22 cellular contexts compared by ENCODE assay signal in genomic region chr18:31161757-31162418, GRCh38. TPM values are rescaled to one million over a fixed set of nuclear protein-coding genes. Genes with fewer than 3 reads are reported as not detected.
DNase-seq lines count a peak whose midpoint lies in the region; ATAC-seq lines count a peak whose summit lies in the region.
"Had no signal": no experiment of that assay in that cellular context is flagged by ENCODE, and none has a peak within 500 bp of the region (broad histone marks: within the 10 kb centered on the region; RNA-seq: fewer than 3 reads in every experiment).

No MANE protein-coding gene starts in this region.

- no peak for ATAC-seq in stimulated activated naive CD8-positive, alpha-beta T cell treated with anti-CD3 and anti-CD28 coated beads, Interleukin-15, Interleukin-2, amounts not matched to agents 100 U/mL and 50 U/mL, for 24 hours
- no peak for ATAC-seq in naive thymus-derived CD4-positive, alpha-beta T cell
- ATAC-seq in GM21786 (IDR thresholded peaks at IDR 0.05; ENCODE audit: unreplicated experiment): no peak
- ATAC-seq in GM18907 (IDR thresholded peaks at IDR 0.05; ENCODE audit: unreplicated experiment): no peak

- peak overlapping the region; percentile 24 for H3K27ac ChIP-seq in angular gyrus (ENCODE audit: low read depth, low read length)
- peak overlapping the region; percentile 70 for H3K27ac ChIP-seq in naive thymus-derived CD4-positive, alpha-beta T cell (ENCODE audit: low read depth, low read length)
- H3K27ac ChIP-seq: SJCRH30, thoracic aorta had no signal

- H3K36me3 Mint-ChIP-seq in stimulated activated naive CD8-positive, alpha-beta T cell treated with anti-CD3 and anti-CD28 coated beads, Interleukin-15, Interleukin-2, amounts not matched to agents 100 ng/mL and 50 ng/mL, for 24 hours (ENCODE audit: low read depth): no peaks in the 10 kb centered on the region
- peaks cover 0 to 6% (median 4%) of the 10 kb centered on the region in 5 donors for H3K36me3 Mint-ChIP-seq in naive thymus-derived CD4-positive, alpha-beta T cell
- H3K36me3 Mint-ChIP-seq in activated CD4-positive, alpha-beta memory T cell treated with anti-CD3 and anti-CD28 coated beads, Interleukin-2, amount 10 ng/mL, durations not matched to agents 7 days and 5 days (ENCODE audit: low read depth): no peaks in the 10 kb centered on the region

- H3K4me1 Mint-ChIP-seq in stimulated activated naive CD8-positive, alpha-beta T cell treated with anti-CD3 and anti-CD28 coated beads, Interleukin-15, Interleukin-2, amounts not matched to agents 100 ng/mL and 50 ng/mL, for 24 hours (ENCODE audit: low read depth): peaks cover 7% of the 10 kb centered on the region
- H3K4me1 Mint-ChIP-seq in naive thymus-derived CD4-positive, alpha-beta T cell: peaks cover 0 to 24% (median 9%) of the 10 kb centered on the region in 7 donors
- H3K4me1 Mint-ChIP-seq in activated CD4-positive, alpha-beta memory T cell treated with anti-CD3 and anti-CD28 coated beads, Interleukin-2, amount 10 ng/mL, durations not matched to agents 7 days and 5 days: no peaks in the 10 kb centered on the region

- peak overlapping the region; percentile 38 for H3K27ac Mint-ChIP-seq in stimulated activated naive CD8-positive, alpha-beta T cell treated with anti-CD3 and anti-CD28 coated beads, Interleukin-15, Interleukin-2, amounts not matched to agents 100 ng/mL and 50 ng/mL, for 24 hours
- H3K27ac Mint-ChIP-seq in naive thymus-derived CD4-positive, alpha-beta T cell: peak overlapping the region in 8 of 9 donors; percentile 43 to 94 (median 88)
- no peak overlapping the region for H3K27ac Mint-ChIP-seq in activated CD4-positive, alpha-beta memory T cell treated with anti-CD3 and anti-CD28 coated beads, Interleukin-2, amount 10 ng/mL, durations not matched to agents 7 days and 5 days
- H3K27ac Mint-ChIP-seq: activated T-cell treated with anti-CD3 and anti-CD28 coated beads, Interleukin-2, amount 50 U/mL, for 24 hours; T-helper 1 cell treated with Interleukin-12 subunit alpha and Interleukin-12 subunit beta and Interleukin-4 antibody, amounts not matched to agents 30 μg/mL and 1 μg/mL, for 36 hours had no signal

- CTCF ChIA-PET in naive thymus-derived CD4-positive, alpha-beta T cell (lab: Charles Lee): no interaction called here
- CTCF ChIA-PET in activated CD4-positive, alpha-beta memory T cell treated with anti-CD3 and anti-CD28 coated beads, Interleukin-2, amount 10 ng/mL, durations not matched to agents 7 days and 5 days (lab: Charles Lee): no interaction called here

- no peaks in the 10 kb centered on the region for H3K4me1 ChIP-seq in naive thymus-derived CD4-positive, alpha-beta T cell (ENCODE audit: control insufficient read depth in 2 of 2, insufficient read depth in 2 of 2, low read length in 2 of 2)
- H3K4me1 ChIP-seq: SJCRH30 had no signal

- no peaks in the 10 kb centered on the region for H3K9me3 ChIP-seq in naive thymus-derived CD4-positive, alpha-beta T cell (ENCODE audit: control insufficient read depth in 2 of 3, low read length in 3 of 3)
- H3K9me3 ChIP-seq: heart right ventricle, SJCRH30, thoracic aorta had no signal

- DNase-seq in stimulated activated naive CD8-positive, alpha-beta T cell treated with anti-CD3 and anti-CD28 coated beads, Interleukin-15, Interleukin-2, amounts not matched to agents 100 U/mL and 50 U/mL, for 24 hours: no peak
- no peak for DNase-seq in naive thymus-derived CD4-positive, alpha-beta T cell
- no peak for DNase-seq in activated CD4-positive, alpha-beta memory T cell treated with anti-CD3 and anti-CD28 coated beads, Interleukin-2, amount 10 ng/mL, durations not matched to agents 7 days and 5 days
- DNase-seq: activated CD4-positive, alpha-beta T cell treated with anti-CD3 and anti-CD28 coated beads, Interleukin-2, amount 50 U/mL, for 4 hours; activated T-cell treated with anti-CD3 and anti-CD28 coated beads, Interleukin-2, amount 50 U/mL, for 24 hours; heart right ventricle; NCI-H187; NCI-H345; occipital lobe; retina; SJCRH30; stimulated activated CD4-positive, alpha-beta T cell treated with anti-CD3 and anti-CD28 coated beads, Interleukin-12 subunit alpha, Interleukin-12 subunit beta, amount 100 ng/mL, for 4 hours had no signal

- peak overlapping the region; percentile 28 for H3K4me3 ChIP-seq in naive thymus-derived CD4-positive, alpha-beta T cell (ENCODE audit: low read length)
- H3K4me3 ChIP-seq: heart right ventricle, SJCRH30, thoracic aorta had no signal

- no peaks in the 10 kb centered on the region for H3K27me3 ChIP-seq in naive thymus-derived CD4-positive, alpha-beta T cell (ENCODE audit: control insufficient read depth in 2 of 2, insufficient read depth in 2 of 2, low read length in 2 of 2)
- H3K27me3 ChIP-seq: heart right ventricle, SJCRH30 had no signal

- H3K4me3 Mint-ChIP-seq in stimulated activated naive CD8-positive, alpha-beta T cell treated with anti-CD3 and anti-CD28 coated beads, Interleukin-15, Interleukin-2, amounts not matched to agents 100 ng/mL and 50 ng/mL, for 24 hours: peak overlapping the region; percentile 57
- H3K4me3 Mint-ChIP-seq in naive thymus-derived CD4-positive, alpha-beta T cell: peak overlapping the region in 9 of 10 donors; percentile 50 to 88 (median 82)
- H3K4me3 Mint-ChIP-seq in activated CD4-positive, alpha-beta memory T cell treated with anti-CD3 and anti-CD28 coated beads, Interleukin-2, amount 10 ng/mL, durations not matched to agents 7 days and 5 days: no peak overlapping the region
- H3K4me3 Mint-ChIP-seq: activated T-cell treated with anti-CD3 and anti-CD28 coated beads, Interleukin-2, amount 50 U/mL, for 24 hours; T-helper 1 cell treated with Interleukin-12 subunit alpha and Interleukin-12 subunit beta and Interleukin-4 antibody, amounts not matched to agents 30 μg/mL and 1 μg/mL, for 36 hours had no signal

- no peaks in the 10 kb centered on the region for H3K36me3 ChIP-seq in naive thymus-derived CD4-positive, alpha-beta T cell (ENCODE audit: control insufficient read depth in 2 of 3, insufficient read depth in 3 of 3, low read length in 3 of 3)
- H3K36me3 ChIP-seq: heart right ventricle, SJCRH30, thoracic aorta had no signal

- no peaks in the 10 kb centered on the region for H3K27me3 Mint-ChIP-seq in stimulated activated naive CD8-positive, alpha-beta T cell treated with anti-CD3 and anti-CD28 coated beads, Interleukin-15, Interleukin-2, amounts not matched to agents 100 ng/mL and 50 ng/mL, for 24 hours
- H3K27me3 Mint-ChIP-seq in naive thymus-derived CD4-positive, alpha-beta T cell: no peaks in the 10 kb centered on the region
- H3K27me3 Mint-ChIP-seq in activated CD4-positive, alpha-beta memory T cell treated with anti-CD3 and anti-CD28 coated beads, Interleukin-2, amount 10 ng/mL, durations not matched to agents 7 days and 5 days: no peaks in the 10 kb centered on the region
- H3K27me3 Mint-ChIP-seq: activated T-cell treated with anti-CD3 and anti-CD28 coated beads, Interleukin-2, amount 50 U/mL, for 24 hours had no signal

- intact Hi-C loops in naive thymus-derived CD4-positive, alpha-beta T cell (cut with micrococcal nuclease): loop anchor here in 1 of 2 donors (2.0 to 5.0 kb wide), 3 partner anchors 113 to 930 kb away; partner anchors contain the start of genes DSG2 and RNF138

- H3K9me3 Mint-ChIP-seq in stimulated activated naive CD8-positive, alpha-beta T cell treated with anti-CD3 and anti-CD28 coated beads, Interleukin-15, Interleukin-2, amounts not matched to agents 100 ng/mL and 50 ng/mL, for 24 hours: no peaks in the 10 kb centered on the region
- peaks cover 0 to 10% (median 3%) of the 10 kb centered on the region in 11 donors for H3K9me3 Mint-ChIP-seq in naive thymus-derived CD4-positive, alpha-beta T cell
- peaks cover 5% of the 10 kb centered on the region for H3K9me3 Mint-ChIP-seq in activated CD4-positive, alpha-beta memory T cell treated with anti-CD3 and anti-CD28 coated beads, Interleukin-2, amount 10 ng/mL, durations not matched to agents 7 days and 5 days
- H3K9me3 Mint-ChIP-seq: activated T-cell treated with anti-CD3 and anti-CD28 coated beads, Interleukin-2, amount 50 U/mL, for 24 hours had no signal

- POLR2A ChIA-PET in naive thymus-derived CD4-positive, alpha-beta T cell (lab: Charles Lee): interaction anchor here (1.0 kb wide), 1 partner anchor 14 kb away, joined by 4 read pairs; no protein-coding TSS in a partner anchor
- POLR2A ChIA-PET in activated CD4-positive, alpha-beta memory T cell treated with anti-CD3 and anti-CD28 coated beads, Interleukin-2, amount 10 ng/mL, durations not matched to agents 7 days and 5 days (lab: Charles Lee): no interaction called here

RNA-seq across cellular contexts. Expression of gene DSC1, which starts 0.8 kb away (rescaled TPM):
- 10 to 100 TPM in 2 of 5 experiments, 1 to 10 TPM in 2, not detected in 1; 3.1 to 13.6 (median 7.9) TPM for total RNA-seq in naive thymus-derived CD4-positive, alpha-beta T cell
- polyA plus RNA-seq in naive thymus-derived CD4-positive, alpha-beta T cell: 10 to 100 TPM in 1 of 2 donors, 1 to 10 TPM in 1; 4.9 to 16.2 TPM
- not detected for total RNA-seq in activated CD4-positive, alpha-beta memory T cell treated with anti-CD3 and anti-CD28 coated beads, Interleukin-2, amount 10 ng/mL, durations not matched to agents 7 days and 5 days
- total RNA-seq: dermis microvascular lymphatic vessel endothelial cell, endothelial cell of umbilical vein, liver, mucosa of gallbladder, occipital lobe, SJCRH30 had no signal
- polyA plus RNA-seq: endothelial cell of umbilical vein, liver had no signal

RNA-seq across cellular contexts. Expression of gene DSC2, which starts 59.7 kb away (rescaled TPM):
- total RNA-seq in naive thymus-derived CD4-positive, alpha-beta T cell: under 1 TPM in 3 of 5 experiments, not detected in 2; 0.08 to 0.86 (median 0.42) TPM
- polyA plus RNA-seq in naive thymus-derived CD4-positive, alpha-beta T cell: not detected
- total RNA-seq in activated CD4-positive, alpha-beta memory T cell treated with anti-CD3 and anti-CD28 coated beads, Interleukin-2, amount 10 ng/mL, durations not matched to agents 7 days and 5 days: not detected
- total RNA-seq: endothelial cell of umbilical vein, SJCRH30 had no signal
